ENCODE assay signal across 8 cellular contexts in genomic region chr3:51099794-51100542, GRCh38.
DNase-seq lines count a peak whose midpoint lies in the region; ATAC-seq and TF ChIP-seq lines count a peak whose summit lies in the region.

No MANE protein-coding gene starts in this region.

- TF ChIP-seq RAD21 in liver (IDR thresholded peaks at IDR 0.05), result peak; percentile 83 to 92

- peaks cover 8% of the 10 kb centered on the region for H3K4me1 Mint-ChIP-seq in CD4-positive, alpha-beta T cell (ENCODE audit: low read depth)

- peak; percentile 44 for TF ChIP-seq CTCF in CD4-positive, alpha-beta T cell (IDR thresholded peaks at IDR 0.05)
- TF ChIP-seq CTCF in GM13977 (IDR thresholded peaks at IDR 0.05; ENCODE audit: extremely low read depth, insufficient read depth, missing control alignments) (peak; percentile 42), liver (IDR thresholded peaks at IDR 0.05; ENCODE audit: low read depth, low read length, missing input control) (peak; percentile 78)

- no peaks in the 10 kb centered on the region for H3K27me3 ChIP-seq in CD4-positive, alpha-beta T cell (ENCODE audit: control insufficient read depth, insufficient read depth, low read length)
- H3K27me3 ChIP-seq in liver (ENCODE audit: control insufficient read depth in 4 of 4, insufficient read depth in 4 of 4, low read length in 3 of 4), result no peaks in the 10 kb centered on the region
- no peaks in the 10 kb centered on the region for H3K27me3 ChIP-seq in effector memory CD4-positive, alpha-beta T cell (replicated peaks; ENCODE audit: control insufficient read depth, insufficient read depth, low read length, poor library complexity, severe bottlenecking)

- peaks cover 5% of the 10 kb centered on the region for H3K27me3 Mint-ChIP-seq in CD4-positive, alpha-beta T cell

- no peak for DNase-seq in CD4-positive, alpha-beta T cell
- DNase-seq in GM13977 (ENCODE audit: low spot score) (peak; percentile 22), NCI-H82 treated with DMSO at 0.1 percent for 48 hours (lab: John Stamatoyannopoulos, UW; ENCODE audit: unreplicated experiment) (peak; percentile 36), cerebellum (ENCODE audit: low spot score) (peak; percentile 53), NCI-H187 treated with DMSO at 0.1 percent for 48 hours (lab: John Stamatoyannopoulos, UW) (no peak)
- DNase-seq in effector memory CD4-positive, alpha-beta T cell, result no peak

- H3K4me3 Mint-ChIP-seq in CD4-positive, alpha-beta T cell, result no peak overlapping the region

- intact Hi-C loops in CD4-positive, alpha-beta T cell (cut with DNase I, micrococcal nuclease), result no loop called here

- WGBS in liver, result 59% methylated on average over 3 of the region's 3 CpGs

- in situ Hi-C loops in GM13977 (cut with MboI; ENCODE audit: low pct_unique_long_range_greater_than_20kb, low sequenced_read_pairs, unreplicated experiment), result no loop called here

- CTCF ChIA-PET in CD4-positive, alpha-beta T cell (lab: Charles Lee), result interaction anchor here (1.1 kb wide), 1 partner anchor 128 kb away, joined by 3 read pairs; no protein-coding TSS in a partner anchor

- no peak overlapping the region for H3K27ac Mint-ChIP-seq in CD4-positive, alpha-beta T cell

- H3K9me3 ChIP-seq in CD4-positive, alpha-beta T cell (ENCODE audit: control insufficient read depth, low read length), result no peaks in the 10 kb centered on the region
- no peaks in the 10 kb centered on the region for H3K9me3 ChIP-seq in liver (ENCODE audit: control insufficient read depth in 4 of 4, low read length in 3 of 4)
- H3K9me3 ChIP-seq in effector memory CD4-positive, alpha-beta T cell (ENCODE audit: control insufficient read depth, low read length), result no peaks in the 10 kb centered on the region

- no peak overlapping the region for H3K4me3 ChIP-seq in liver (ENCODE audit: low read depth in 1 of 3, low read length in 3 of 3)
- H3K4me3 ChIP-seq in effector memory CD4-positive, alpha-beta T cell (ENCODE audit: insufficient read depth, low read depth, low read length, poor library complexity, severe bottlenecking), result no peak overlapping the region

- ATAC-seq in CD4-positive, alpha-beta T cell (ENCODE audit: poor library complexity), result no peak
- ATAC-seq in GM18909 (IDR thresholded peaks at IDR 0.05; ENCODE audit: poor library complexity, unreplicated experiment), result no peak

- H3K9ac ChIP-seq in liver (ENCODE audit: low read depth in 1 of 2, low read length in 2 of 2), result no peak overlapping the region

- H3K36me3 ChIP-seq in liver (ENCODE audit: control insufficient read depth in 4 of 4, insufficient read depth in 3 of 4, low read depth in 1 of 4, low read length in 3 of 4), result no peaks in the 10 kb centered on the region
- H3K36me3 ChIP-seq in effector memory CD4-positive, alpha-beta T cell (ENCODE audit: control insufficient read depth, insufficient read depth, low read length), result no peaks in the 10 kb centered on the region

- POLR2A ChIA-PET in CD4-positive, alpha-beta T cell (lab: Charles Lee), result no interaction called here

- H3K9me3 Mint-ChIP-seq in CD4-positive, alpha-beta T cell, result peaks cover 1% of the 10 kb centered on the region

- peaks cover 6% of the 10 kb centered on the region for H3K36me3 Mint-ChIP-seq in CD4-positive, alpha-beta T cell (ENCODE audit: low read depth)

- H3K4me1 ChIP-seq in liver (ENCODE audit: control insufficient read depth in 4 of 4, insufficient read depth in 4 of 4, low read length in 3 of 4), result no peaks in the 10 kb centered on the region
- H3K4me1 ChIP-seq in effector memory CD4-positive, alpha-beta T cell (ENCODE audit: control insufficient read depth, insufficient read depth, low read length, poor library complexity, severe bottlenecking), result no peaks in the 10 kb centered on the region

- no peak overlapping the region for H3K27ac ChIP-seq in CD4-positive, alpha-beta T cell (ENCODE audit: low read depth, low read length)
- no peak overlapping the region for H3K27ac ChIP-seq in liver (ENCODE audit: low read depth in 1 of 2, low read length in 2 of 2)
- H3K27ac ChIP-seq in effector memory CD4-positive, alpha-beta T cell (ENCODE audit: insufficient read depth, low read length, poor library complexity, severe bottlenecking), result no peak overlapping the region

TF ChIP-seq in liver, 16 proteins besides CTCF, POLR2A, EP300 and RAD21:
- TF ChIP-seq YY1 (IDR thresholded peaks at IDR 0.05) (peak; percentile 33), HNF4A (conservative IDR thresholded peaks at IDR 0.05) (peak in 1 of 2 donors; percentile 7), JUND (IDR thresholded peaks at IDR 0.05) (no peak)

Comparison
In these comparisons a context has a peak if more than half of its experiments do, and no peak if none do; other contexts are left out.
1. DNase-seq: peak in GM13977 (single experiment), NCI-H82 treated with DMSO at 0.1 percent for 48 hours (single experiment) and cerebellum (single experiment); none in CD4-positive, alpha-beta T cell (0 of 10), NCI-H187 treated with DMSO at 0.1 percent for 48 hours (single experiment) and effector memory CD4-positive, alpha-beta T cell (0 of 3).
2. Peak in every context shown above with its lines, with median percentiles within 50 percentile points of each other: CTCF ChIP-seq.